ENCODE assay signal across 8 cellular contexts in genomic region chr3:44509393-44509921, GRCh38. TPM values are rescaled to one million over a fixed set of nuclear protein-coding genes. Genes with fewer than 3 reads are reported as not detected.
A peak's percentile ranks its signal among the peaks of the same experiment; 100 is the strongest.
DNase-seq lines count a peak whose midpoint lies in the region; ATAC-seq, FAIRE-seq and TF ChIP-seq lines count a peak whose summit lies in the region.

No MANE protein-coding gene starts in this region.

- TF ChIP-seq POLR2A in K562 (conservative IDR thresholded peaks at IDR 0.05) (no peak), HepG2 (IDR thresholded peaks at IDR 0.05; ENCODE audit: insufficient read depth in 1 of 2, low read depth in 2 of 2, low read length in 2 of 2) (no peak), transverse colon (IDR thresholded peaks at IDR 0.05) (no peak)

- H3K4me2 ChIP-seq in K562 (ENCODE audit: insufficient read depth, low read length) (peak overlapping the region; percentile 96), HepG2 (ENCODE audit: low read depth, low read length) (peak overlapping the region; percentile 94)

- no peak for FAIRE-seq in K562 (lab: Jason Lieb, UNC)
- no peak for FAIRE-seq in HepG2 (lab: Jason Lieb, UNC)

- H3K27ac ChIP-seq in K562 (ENCODE audit: extremely low read depth, low read depth, low read length) (peak overlapping the region; percentile 67), HepG2 (ENCODE audit: extremely low read length, insufficient read depth, low read length) (peak overlapping the region; percentile 73), transverse colon (peak overlapping the region; percentile 89 to 96 (median 92))

- DNase-seq in GM06990 (ENCODE audit: extremely low read depth, insufficient read length): no peak
- DNase-seq in Jurkat, Clone E6-1 (ENCODE audit: low read depth, low spot score): peak; percentile 35
- peak; percentile 32 to 66 (median 46) for DNase-seq in K562 (ENCODE audit: extremely low read depth in 1 of 4, low spot score in 3 of 4)
- no peak for DNase-seq in HepG2 (ENCODE audit: low spot score)
- DNase-seq in transverse colon: no peak
- no peak for DNase-seq in GM10248 (ENCODE audit: extremely low spot score)
- DNase-seq in activated CD4-positive, CD25-positive, alpha-beta regulatory T cell (lab: John Stamatoyannopoulos, UW): no peak

- H3K27me3 ChIP-seq in GM06990 (replicated peaks; ENCODE audit: control insufficient read depth, insufficient read depth, low read length): no peaks in the 10 kb centered on the region
- no peaks in the 10 kb centered on the region for H3K27me3 ChIP-seq in K562 (ENCODE audit: control insufficient read depth in 2 of 2, insufficient read depth in 2 of 2, low read length in 2 of 2)
- no peaks in the 10 kb centered on the region; a peak in 1 of 5 replicates for H3K27me3 ChIP-seq in HepG2 (ENCODE audit: control insufficient read depth in 1 of 2, insufficient read depth in 2 of 2, low read length in 2 of 2)
- H3K27me3 ChIP-seq in transverse colon: no peaks in the 10 kb centered on the region

- TF ChIP-seq RAD21 in K562 (CRISPR knock-in tag; conservative IDR thresholded peaks at IDR 0.05 in 1 of 2, IDR thresholded peaks at IDR 0.05 in 1 of 2) (no peak), HepG2 (CRISPR knock-in tag; IDR thresholded peaks at IDR 0.05) (no peak)

- in situ Hi-C loops in K562 (cut with MboI) (no loop called here), HepG2 (cut with HindIII; ENCODE audit: extremely low pct_ligation_motif_present, low pct_unique_long_range_greater_than_20kb) (no loop called here), transverse colon (cut with MboI; ENCODE audit: low pct_ligation_motif_present in 1 of 4, low pct_unique_long_range_greater_than_20kb in 1 of 4, low sequenced_read_pairs in 3 of 4) (no loop called here)

- POLR2A ChIA-PET in K562 (lab: Yijun Ruan, JAX) (interaction anchor here (1.9 to 2.1 kb wide), 2 partner anchors 9 to 171 kb away, joined by 6 to 8 read pairs; partner anchors contain the start of gene TCAIM), HepG2 (lab: Yijun Ruan, JAX) (interaction anchor here (3.1 kb wide), 1 partner anchor 171 kb away, joined by 23 read pairs; the partner anchor contains the start of gene TCAIM), GM10248 (lab: Yijun Ruan, JAX) (no interaction called here)

- 0 out of 2 replicates have a peak, but pooled peaks cover 5% of the 10 kb centered on the region for H4K20me1 ChIP-seq in K562 (replicated peaks; ENCODE audit: control insufficient read depth, insufficient read depth, low read length)
- 0 out of 2 replicates have a peak, but pooled peaks cover 2% of the 10 kb centered on the region for H4K20me1 ChIP-seq in HepG2 (ENCODE audit: insufficient read depth, low read length)

- intact Hi-C loops in K562 (cut with micrococcal nuclease) (loop anchor here (5.0 kb wide), 1 partner anchor 748 kb away; no protein-coding TSS in a partner anchor), HepG2 (cut with micrococcal nuclease; ENCODE audit: unreplicated experiment) (no loop called here), transverse colon (cut with DNase I; ENCODE audit: low total_unique reads) (no loop called here)

- H3K4me1 ChIP-seq in K562 (replicated peaks in 1 of 2; ENCODE audit: control insufficient read depth in 2 of 2, insufficient read depth in 2 of 2, low read length in 2 of 2) (peaks cover 5 to 17% of the 10 kb centered on the region in 2 experiments; a peak in 4 of 5 replicates), HepG2 (ENCODE audit: insufficient read depth, low read length) (peaks cover 58% of the 10 kb centered on the region), transverse colon (peaks cover 6 to 27% (median 15%) of the 10 kb centered on the region in 4 donors)

- ATAC-seq in K562: peak; percentile 73
- ATAC-seq in HepG2: peak; percentile 42
- ATAC-seq in GM21360 (IDR thresholded peaks at IDR 0.05; ENCODE audit: unreplicated experiment): no peak

- H3K79me2 ChIP-seq in K562 (ENCODE audit: control insufficient read depth, insufficient read depth, low read length): peaks cover 60% of the 10 kb centered on the region
- H3K79me2 ChIP-seq in HepG2 (ENCODE audit: insufficient read depth, low read length): peaks cover 54% of the 10 kb centered on the region

- 0% methylated on average over 2 of the region's 2 CpGs for WGBS in K562 (ENCODE audit: insufficient coverage, low coverage, missing lambda C conversion rate)
- 19% methylated on average over 2 of the region's 2 CpGs for WGBS in HepG2 (ENCODE audit: low lambda C conversion rate)
- 40 to 52% methylated on average over 2 of the region's 2 CpGs for WGBS in transverse colon (ENCODE audit: low coverage in 1 of 2), 2 donors

- TF ChIP-seq EP300 in K562 (IDR thresholded peaks at IDR 0.05; ENCODE audit: low read length): no peak
- no peak for TF ChIP-seq EP300 in HepG2 (IDR thresholded peaks at IDR 0.05; ENCODE audit: low read depth in 2 of 2, low read length in 2 of 2)
- TF ChIP-seq EP300 in HepG2 (CRISPR knock-in tag; IDR thresholded peaks at IDR 0.05; ENCODE audit: borderline replicate concordance): no peak
- TF ChIP-seq EP300 in transverse colon (IDR thresholded peaks at IDR 0.05; ENCODE audit: low read depth): no peak

- H3K9me1 ChIP-seq in K562 (ENCODE audit: control insufficient read depth, insufficient read depth, low read length): peaks cover 4% of the 10 kb centered on the region

- H3K4me3 ChIP-seq in GM06990 (replicated peaks; ENCODE audit: low read depth, low read length): peak overlapping the region; percentile 68
- peak overlapping the region; percentile 80 for H3K4me3 ChIP-seq in Jurkat, Clone E6-1 (ENCODE audit: low read length)
- H3K4me3 ChIP-seq in K562: peak overlapping the region; percentile 91
- H3K4me3 ChIP-seq in HepG2 (replicated peaks in 1 of 3; ENCODE audit: insufficient read depth in 1 of 3, low read depth in 2 of 3, low read length in 3 of 3): peak overlapping the region; percentile 73 to 99 (median 86)
- H3K4me3 ChIP-seq in transverse colon: peak overlapping the region in 3 of 4 donors; percentile 88 to 97 (median 97)

- no TSS peak for BruUV-seq in K562 (replicated peaks; lab: Mats Ljungman, UMichigan)
- BruUV-seq in HepG2 (replicated peaks; lab: Mats Ljungman, UMichigan): no TSS peak

- H3K9me3 ChIP-seq in K562 (replicated peaks; ENCODE audit: control insufficient read depth, insufficient read depth, low read depth, low read length): 0 out of 2 replicates have a peak, but pooled peaks cover 3% of the 10 kb centered on the region
- H3K9me3 ChIP-seq in HepG2 (ENCODE audit: low read length): no peaks in the 10 kb centered on the region
- H3K9me3 ChIP-seq in transverse colon: peaks cover 0 to 9% of the 10 kb centered on the region in 2 donors

- peak overlapping the region; percentile 61 to 81; a peak in 3 of 4 replicates for H3K9ac ChIP-seq in K562 (ENCODE audit: insufficient read depth in 1 of 2, low read depth in 2 of 2, low read length in 2 of 2)
- H3K9ac ChIP-seq in HepG2 (ENCODE audit: insufficient read depth, low read depth, low read length): peak overlapping the region; percentile 90

- TF ChIP-seq CTCF in GM06990 (IDR thresholded peaks at IDR 0.05; ENCODE audit: insufficient read depth, low read length, poor library complexity, severe bottlenecking): no peak
- TF ChIP-seq CTCF in K562 (IDR thresholded peaks at IDR 0.05 in 2 of 3, conservative IDR thresholded peaks at IDR 0.05 in 1 of 3; ENCODE audit: insufficient read depth in 2 of 3, low read depth in 1 of 3, low read length in 3 of 3): peak in 1 of 3 experiments; percentile 2; a peak in 1 of 6 replicates
- TF ChIP-seq CTCF in HepG2 (CRISPR knock-in tag; IDR thresholded peaks at IDR 0.05): no peak
- TF ChIP-seq CTCF in transverse colon (IDR thresholded peaks at IDR 0.05): no peak
- no peak for TF ChIP-seq CTCF in GM10248 (IDR thresholded peaks at IDR 0.05; ENCODE audit: control extremely low read depth, extremely low read depth, low read depth, missing control alignments)

- H2AFZ ChIP-seq in K562 (ENCODE audit: low read depth, low read length) (peak overlapping the region; percentile 17), HepG2 (ENCODE audit: low read length) (peak overlapping the region; percentile 44)

- H3K36me3 ChIP-seq in GM06990 (ENCODE audit: control insufficient read depth, insufficient read depth, low read length): no peaks in the 10 kb centered on the region
- peaks cover 16% of the 10 kb centered on the region for H3K36me3 ChIP-seq in K562 (ENCODE audit: control insufficient read depth, insufficient read depth, low read length)
- 0 out of 5 replicates have a peak, but pooled peaks cover 0 to 8% of the 10 kb centered on the region in 2 experiments for H3K36me3 ChIP-seq in HepG2 (replicated peaks in 1 of 2; ENCODE audit: control insufficient read depth in 1 of 2, insufficient read depth in 2 of 2, low read length in 2 of 2)
- peaks cover 0 to 10% (median 0%) of the 10 kb centered on the region in 4 donors for H3K36me3 ChIP-seq in transverse colon

- CTCF ChIA-PET in K562 (lab: Yijun Ruan, JAX; ENCODE audit: low intra/inter-chr PET ratio) (no interaction called here), HepG2 (lab: Yijun Ruan, JAX; ENCODE audit: low intra/inter-chr PET ratio, low total read pairs) (no interaction called here), GM10248 (lab: Yijun Ruan, JAX) (no interaction called here)

RNA-seq across cellular contexts. Expression of gene ZNF445, which starts 32.0 kb away (rescaled TPM):
- polyA plus RNA-seq in Jurkat, Clone E6-1 (2012; ENCODE audit: insufficient read depth, insufficient read length): 4.1 TPM
- 68.7 and 76.5 TPM in 2 replicates for total RNA-seq in K562 (2011; cell fraction: chromatin; rRNA removed; ENCODE audit: low replicate concordance)
- total RNA-seq in K562 (2011; cell fraction: nucleolus; rRNA removed): 40.7 and 42.0 TPM in 2 replicates
- total RNA-seq in K562 (2011; cell fraction: nucleoplasm; rRNA removed): 53.5 and 72.7 TPM in 2 replicates
- total RNA-seq in K562 (2014; rRNA removed) (5.8 and 7.9 TPM in 2 replicates), K562 (2014; rRNA removed; fragmentation: Illumina TruSeq; extraction: Trizol) (13.9 and 14.3 TPM in 2 replicates), K562 (2015; rRNA removed; fragmentation: Illumina TruSeq; extraction: Trizol) (14.0 and 15.0 TPM in 2 replicates), K562 (2021) (24.2 and 26.9 TPM in 2 replicates), HepG2 (2016; rRNA removed; fragmentation: Illumina TruSeq; extraction: Trizol) (10.3 and 11.8 TPM in 2 replicates), transverse colon (10 to 100 TPM in 1 of 4 donors, 1 to 10 TPM in 3; 6.8 to 12.7 (median 8.6) TPM)
- polyA plus RNA-seq in K562 (2011; rRNA removed) (10.6 and 11.8 TPM in 2 replicates), K562 (2014; fragmentation: Illumina TruSeq; extraction: Trizol) (9.5 and 9.9 TPM in 2 replicates), K562 (2014; fragmentation: Nextera tagmentation; extraction: Ambion mirVana) (1 to 10 TPM; 1.2 to 1.8 TPM), K562 (2014; rRNA removed) (12.4 and 13.1 TPM in 2 replicates), HepG2 (2011; rRNA removed) (4.4 and 5.3 TPM in 2 replicates)
- polyA plus RNA-seq in K562 (2011; cell fraction: cytosol; rRNA removed): 4.0 and 6.6 TPM in 2 replicates
- polyA plus RNA-seq in K562 (2011; cell fraction: nucleus; rRNA removed): 22.0 and 24.1 TPM in 2 replicates
- 6.6 and 7.6 TPM in 2 replicates for polyA plus RNA-seq in K562 (2012)
- 22.8 and 24.7 TPM in 2 replicates for polyA minus RNA-seq in K562 (2011; rRNA and poly(A)+ RNA removed)
- polyA minus RNA-seq in K562 (2011; cell fraction: cytosol; rRNA and poly(A)+ RNA removed): 8.6 and 11.1 TPM in 2 replicates
- 14.1 and 22.8 TPM in 2 replicates for polyA minus RNA-seq in K562 (2011; cell fraction: nucleus; rRNA and poly(A)+ RNA removed)
- total RNA-seq in HepG2 (2016; cell fraction: cytosol; rRNA removed; fragmentation: Illumina TruSeq; extraction: Trizol; ENCODE audit: low read depth): 4.8 and 8.2 TPM in 2 replicates
- 10.6 and 11.9 TPM in 2 replicates for total RNA-seq in HepG2 (2016; cell fraction: insoluble cytoplasmic fraction; rRNA removed; fragmentation: Illumina TruSeq; extraction: Trizol)
- 3.9 and 4.0 TPM in 2 replicates for total RNA-seq in HepG2 (2016; cell fraction: membrane; rRNA removed; fragmentation: Illumina TruSeq; extraction: Trizol)
- total RNA-seq in HepG2 (2016; cell fraction: nucleus; rRNA removed; fragmentation: Illumina TruSeq; extraction: Trizol): 12.8 and 14.4 TPM in 2 replicates
- 1.9 and 2.2 TPM in 2 replicates for polyA plus RNA-seq in HepG2 (2011; cell fraction: cytosol; rRNA removed)
- polyA plus RNA-seq in HepG2 (2011; cell fraction: nucleus; rRNA removed): 10.1 and 12.2 TPM in 2 replicates
- polyA plus RNA-seq in HepG2 (2012): 4.4 and 5.3 TPM in 2 replicates
- 0.20 TPM in 2 replicates for polyA plus RNA-seq in HepG2 (2016; cell fraction: cytosol; fragmentation: Illumina TruSeq; extraction: Trizol; ENCODE audit: low read depth)
- 4.7 TPM in 2 replicates for polyA plus RNA-seq in HepG2 (2016; cell fraction: insoluble cytoplasmic fraction; fragmentation: Illumina TruSeq; extraction: Trizol; ENCODE audit: low read depth)
- 0.71 and 0.95 TPM in 2 replicates for polyA plus RNA-seq in HepG2 (2016; cell fraction: membrane; fragmentation: Illumina TruSeq; extraction: Trizol; ENCODE audit: low read depth)
- 22.5 and 25.6 TPM in 2 replicates for polyA plus RNA-seq in HepG2 (2016; cell fraction: nucleus; fragmentation: Illumina TruSeq; extraction: Trizol; ENCODE audit: insufficient read depth, low read depth)
- 12.7 and 16.2 TPM in 2 replicates for polyA minus RNA-seq in HepG2 (2011; rRNA and poly(A)+ RNA removed; ENCODE audit: low replicate concordance)
- polyA minus RNA-seq in HepG2 (2011; cell fraction: cytosol; rRNA and poly(A)+ RNA removed): 5.2 and 5.8 TPM in 2 replicates
- polyA minus RNA-seq in HepG2 (2011; cell fraction: nucleus; rRNA and poly(A)+ RNA removed): 19.8 and 20.3 TPM in 2 replicates

RNA-seq across cellular contexts. Expression of gene ZKSCAN7, which starts 45.5 kb away (rescaled TPM):
- polyA plus RNA-seq in Jurkat, Clone E6-1 (2012; ENCODE audit: insufficient read depth, insufficient read length): not detected
- total RNA-seq in K562 (2011; cell fraction: chromatin; rRNA removed; ENCODE audit: low replicate concordance): not detected in 2 replicates
- total RNA-seq in K562 (2011; cell fraction: nucleolus; rRNA removed): not detected in 2 replicates
- total RNA-seq in K562 (2011; cell fraction: nucleoplasm; rRNA removed): not detected in 2 replicates
- total RNA-seq in K562 (2014; rRNA removed): not detected in 2 replicates
- not detected in 2 replicates for total RNA-seq in K562 (2014; rRNA removed; fragmentation: Illumina TruSeq; extraction: Trizol)
- total RNA-seq in K562 (2015; rRNA removed; fragmentation: Illumina TruSeq; extraction: Trizol): not detected in 2 replicates
- total RNA-seq in K562 (2021): 0.07 TPM in 1 of 2 replicates, not detected in the other
- not detected in 2 replicates for polyA plus RNA-seq in K562 (2011; rRNA removed)
- polyA plus RNA-seq in K562 (2011; cell fraction: cytosol; rRNA removed): not detected in 2 replicates
- polyA plus RNA-seq in K562 (2011; cell fraction: nucleus; rRNA removed): not detected in 2 replicates
- 0.10 TPM in 1 of 2 replicates, not detected in the other for polyA plus RNA-seq in K562 (2012)
- polyA plus RNA-seq in K562 (2014; fragmentation: Illumina TruSeq; extraction: Trizol): not detected in 2 replicates
- polyA plus RNA-seq in K562 (2014; fragmentation: Nextera tagmentation; extraction: Ambion mirVana): not detected
- not detected in 2 replicates for polyA plus RNA-seq in K562 (2014; rRNA removed)
- not detected in 2 replicates for polyA minus RNA-seq in K562 (2011; rRNA and poly(A)+ RNA removed)
- polyA minus RNA-seq in K562 (2011; cell fraction: cytosol; rRNA and poly(A)+ RNA removed): not detected in 2 replicates
- not detected in 2 replicates for polyA minus RNA-seq in K562 (2011; cell fraction: nucleus; rRNA and poly(A)+ RNA removed)
- total RNA-seq in HepG2 (2016; rRNA removed; fragmentation: Illumina TruSeq; extraction: Trizol): 3.3 and 3.8 TPM in 2 replicates
- total RNA-seq in HepG2 (2016; cell fraction: cytosol; rRNA removed; fragmentation: Illumina TruSeq; extraction: Trizol; ENCODE audit: low read depth): 1.0 and 1.1 TPM in 2 replicates
- total RNA-seq in HepG2 (2016; cell fraction: insoluble cytoplasmic fraction; rRNA removed; fragmentation: Illumina TruSeq; extraction: Trizol): 3.2 and 3.9 TPM in 2 replicates
- 1.5 and 1.8 TPM in 2 replicates for total RNA-seq in HepG2 (2016; cell fraction: membrane; rRNA removed; fragmentation: Illumina TruSeq; extraction: Trizol)
- total RNA-seq in HepG2 (2016; cell fraction: nucleus; rRNA removed; fragmentation: Illumina TruSeq; extraction: Trizol): 6.5 and 7.5 TPM in 2 replicates
- 2.3 and 3.5 TPM in 2 replicates for polyA plus RNA-seq in HepG2 (2011; rRNA removed)
- polyA plus RNA-seq in HepG2 (2011; cell fraction: cytosol; rRNA removed): 2.3 and 2.4 TPM in 2 replicates
- 5.4 and 6.9 TPM in 2 replicates for polyA plus RNA-seq in HepG2 (2011; cell fraction: nucleus; rRNA removed)
- 1.1 and 1.4 TPM in 2 replicates for polyA plus RNA-seq in HepG2 (2012)
- polyA plus RNA-seq in HepG2 (2016; cell fraction: cytosol; fragmentation: Illumina TruSeq; extraction: Trizol; ENCODE audit: low read depth): 0.37 and 0.38 TPM in 2 replicates
- 1.8 and 2.4 TPM in 2 replicates for polyA plus RNA-seq in HepG2 (2016; cell fraction: insoluble cytoplasmic fraction; fragmentation: Illumina TruSeq; extraction: Trizol; ENCODE audit: low read depth)
- polyA plus RNA-seq in HepG2 (2016; cell fraction: membrane; fragmentation: Illumina TruSeq; extraction: Trizol; ENCODE audit: low read depth): 0.55 and 0.88 TPM in 2 replicates
- 6.0 and 7.0 TPM in 2 replicates for polyA plus RNA-seq in HepG2 (2016; cell fraction: nucleus; fragmentation: Illumina TruSeq; extraction: Trizol; ENCODE audit: insufficient read depth, low read depth)
- 2.6 TPM in 1 of 2 replicates, not detected in the other for polyA minus RNA-seq in HepG2 (2011; rRNA and poly(A)+ RNA removed; ENCODE audit: low replicate concordance)
- polyA minus RNA-seq in HepG2 (2011; cell fraction: cytosol; rRNA and poly(A)+ RNA removed): 2.1 and 2.2 TPM in 2 replicates
- 7.1 and 8.8 TPM in 2 replicates for polyA minus RNA-seq in HepG2 (2011; cell fraction: nucleus; rRNA and poly(A)+ RNA removed)
- 1 to 10 TPM in 2 of 4 donors, under 1 TPM in 2; 0.37 to 3.2 (median 1.0) TPM for total RNA-seq in transverse colon

Comparison
In these comparisons a context has a peak if more than half of its experiments do, and no peak if none do; other contexts are left out.
1. DNase-seq: peak in Jurkat, Clone E6-1 (single experiment) and K562 (4 of 4); none in GM06990 (single experiment), HepG2 (single experiment), transverse colon (single experiment), GM10248 (single experiment) and activated CD4-positive, CD25-positive, alpha-beta regulatory T cell (0 of 4).
2. Peak in every context shown above with its lines, with median percentiles within 50 percentile points of each other: H3K4me3 ChIP-seq and H3K27ac ChIP-seq.